Comparison of ENCODE assay signal across 10 cellular contexts in genomic region chr12:106582661-106583577, GRCh38. TPM values are rescaled to one million over a fixed set of nuclear protein-coding genes. Genes with fewer than 3 reads are reported as not detected.
DNase-seq lines count a peak whose midpoint lies in the region; ATAC-seq, FAIRE-seq and TF ChIP-seq lines count a peak whose summit lies in the region.
"Had no signal": no experiment of that assay in that cellular context is flagged by ENCODE, and none has a peak within 500 bp of the region (broad histone marks: within the 10 kb centered on the region; RNA-seq: fewer than 3 reads in every experiment).

TSS of gene RFX4 (plus strand) at chr12:106583004. CDS start at chr12:106583321, 317 bp downstream.

- no peak for FAIRE-seq in GM12892 (lab: Jason Lieb, UNC)

- intact Hi-C loops in activated T-helper 1 cell treated with anti-CD3 and anti-CD28 coated beads, Interleukin-12 subunit alpha, Interleukin-12 subunit beta, Interleukin-2, Interleukin-4 antibody, amounts not matched to agents 30 ng/mL and 10 ng/mL and 1 ng/mL, durations not matched to agents 14 hours and 24 hours and 36 hours (cut with micrococcal nuclease): loop anchor here (5.0 to 10.0 kb wide), 4 partner anchors 262 to 1262 kb away; partner anchors contain the start of gene ASCL4

- ATAC-seq in stimulated activated naive B cell treated with anti-CD40 and anti-IgM and Interleukin-4, amounts not matched to agents 10 μg/mL and 1 μg/mL and 100 μg/mL, for 72 hours (replicated peaks): no peak

- H3K9me3 Mint-ChIP-seq in T-helper 2 cell treated with Interferon-gamma antibody and Interleukin-4, amounts not matched to agents 5 μg/mL and 100 μg/mL, for 36 hours: no peaks in the 10 kb centered on the region
- H3K9me3 Mint-ChIP-seq in activated T-helper 1 cell treated with anti-CD3 and anti-CD28 coated beads, Interleukin-12 subunit alpha, Interleukin-12 subunit beta, Interleukin-2, Interleukin-4 antibody, amounts not matched to agents 30 ng/mL and 10 ng/mL and 1 ng/mL, durations not matched to agents 14 hours and 24 hours and 36 hours: no peaks in the 10 kb centered on the region
- no peaks in the 10 kb centered on the region for H3K9me3 Mint-ChIP-seq in stimulated activated naive B cell treated with anti-CD40 and anti-IgM and Interleukin-4, amounts not matched to agents 10 μg/mL and 1 μg/mL and 100 μg/mL, for 72 hours

- peaks cover 88% of the 10 kb centered on the region for H3K27me3 Mint-ChIP-seq in T-helper 2 cell treated with Interferon-gamma antibody and Interleukin-4, amounts not matched to agents 5 μg/mL and 100 μg/mL, for 36 hours (ENCODE audit: low read depth)
- H3K27me3 Mint-ChIP-seq in activated T-helper 1 cell treated with anti-CD3 and anti-CD28 coated beads, Interleukin-12 subunit alpha, Interleukin-12 subunit beta, Interleukin-2, Interleukin-4 antibody, amounts not matched to agents 30 ng/mL and 10 ng/mL and 1 ng/mL, durations not matched to agents 14 hours and 24 hours and 36 hours (ENCODE audit: insufficient read depth): peaks cover 73% of the 10 kb centered on the region
- peaks cover 79 to 95% of the 10 kb centered on the region in 2 donors for H3K27me3 Mint-ChIP-seq in stimulated activated naive B cell treated with anti-CD40 and anti-IgM and Interleukin-4, amounts not matched to agents 10 μg/mL and 1 μg/mL and 100 μg/mL, for 72 hours

- H3K36me3 Mint-ChIP-seq in T-helper 2 cell treated with Interferon-gamma antibody and Interleukin-4, amounts not matched to agents 5 μg/mL and 100 μg/mL, for 36 hours (ENCODE audit: low read depth): no peaks in the 10 kb centered on the region
- no peaks in the 10 kb centered on the region for H3K36me3 Mint-ChIP-seq in activated T-helper 1 cell treated with anti-CD3 and anti-CD28 coated beads, Interleukin-12 subunit alpha, Interleukin-12 subunit beta, Interleukin-2, Interleukin-4 antibody, amounts not matched to agents 30 ng/mL and 10 ng/mL and 1 ng/mL, durations not matched to agents 14 hours and 24 hours and 36 hours (ENCODE audit: low read depth)
- no peaks in the 10 kb centered on the region for H3K36me3 Mint-ChIP-seq in stimulated activated naive B cell treated with anti-CD40 and anti-IgM and Interleukin-4, amounts not matched to agents 10 μg/mL and 1 μg/mL and 100 μg/mL, for 72 hours

- no peaks in the 10 kb centered on the region for H3K9me3 ChIP-seq in iPS-18c (ENCODE audit: control insufficient read depth, insufficient read depth, low read length)

- no peak for TF ChIP-seq POLR2A in GM12892 (IDR thresholded peaks at IDR 0.05; ENCODE audit: low read depth, low read length)

- no peak within 1 kb of the TSS for H3K27ac Mint-ChIP-seq in T-helper 2 cell treated with Interferon-gamma antibody and Interleukin-4, amounts not matched to agents 5 μg/mL and 100 μg/mL, for 36 hours
- peak within 1 kb of the TSS; percentile 11 for H3K27ac Mint-ChIP-seq in activated T-helper 1 cell treated with anti-CD3 and anti-CD28 coated beads, Interleukin-12 subunit alpha, Interleukin-12 subunit beta, Interleukin-2, Interleukin-4 antibody, amounts not matched to agents 30 ng/mL and 10 ng/mL and 1 ng/mL, durations not matched to agents 14 hours and 24 hours and 36 hours
- peak within 1 kb of the TSS; percentile 57 for H3K27ac Mint-ChIP-seq in stimulated activated naive B cell treated with anti-CD40 and anti-IgM and Interleukin-4, amounts not matched to agents 10 μg/mL and 1 μg/mL and 100 μg/mL, for 72 hours

- H3K4me3 Mint-ChIP-seq in T-helper 2 cell treated with Interferon-gamma antibody and Interleukin-4, amounts not matched to agents 5 μg/mL and 100 μg/mL, for 36 hours: peak within 1 kb of the TSS; percentile 56
- peak within 1 kb of the TSS; percentile 57 for H3K4me3 Mint-ChIP-seq in activated T-helper 1 cell treated with anti-CD3 and anti-CD28 coated beads, Interleukin-12 subunit alpha, Interleukin-12 subunit beta, Interleukin-2, Interleukin-4 antibody, amounts not matched to agents 30 ng/mL and 10 ng/mL and 1 ng/mL, durations not matched to agents 14 hours and 24 hours and 36 hours
- H3K4me3 Mint-ChIP-seq in stimulated activated naive B cell treated with anti-CD40 and anti-IgM and Interleukin-4, amounts not matched to agents 10 μg/mL and 1 μg/mL and 100 μg/mL, for 72 hours: peak within 1 kb of the TSS; percentile 23 to 42

- H3K4me1 Mint-ChIP-seq in T-helper 2 cell treated with Interferon-gamma antibody and Interleukin-4, amounts not matched to agents 5 μg/mL and 100 μg/mL, for 36 hours (ENCODE audit: low read depth): peaks cover 12% of the 10 kb centered on the region
- H3K4me1 Mint-ChIP-seq in activated T-helper 1 cell treated with anti-CD3 and anti-CD28 coated beads, Interleukin-12 subunit alpha, Interleukin-12 subunit beta, Interleukin-2, Interleukin-4 antibody, amounts not matched to agents 30 ng/mL and 10 ng/mL and 1 ng/mL, durations not matched to agents 14 hours and 24 hours and 36 hours (ENCODE audit: low read depth): peaks cover 8% of the 10 kb centered on the region
- H3K4me1 Mint-ChIP-seq in stimulated activated naive B cell treated with anti-CD40 and anti-IgM and Interleukin-4, amounts not matched to agents 10 μg/mL and 1 μg/mL and 100 μg/mL, for 72 hours: peaks cover 15 to 36% of the 10 kb centered on the region in 2 donors

- H3K4me3 ChIP-seq in iPS-18c (ENCODE audit: insufficient read depth, low read depth, low read length): peak within 1 kb of the TSS; percentile 69

- no peak for DNase-seq in T-helper 2 cell treated with Interferon-gamma antibody and Interleukin-4, amounts not matched to agents 5 μg/mL and 100 μg/mL, for 36 hours (ENCODE audit: low spot score)
- DNase-seq in T-helper 2 cell: no peak
- DNase-seq in activated T-helper 1 cell treated with anti-CD3 and anti-CD28 coated beads, Interleukin-12 subunit alpha, Interleukin-12 subunit beta, Interleukin-2, Interleukin-4 antibody, amounts not matched to agents 30 ng/mL and 10 ng/mL and 1 ng/mL, durations not matched to agents 14 hours and 24 hours and 36 hours (ENCODE audit: low spot score): no peak
- DNase-seq in stimulated activated naive B cell treated with anti-CD40 and anti-IgM and Interleukin-4, amounts not matched to agents 10 μg/mL and 1 μg/mL and 100 μg/mL, for 72 hours: no peak
- no peak for DNase-seq in stimulated activated CD8-positive, alpha-beta memory T cell treated with anti-CD3 and anti-CD28 coated beads, Interleukin-4, amount 100 ng/mL, for 48 hours
- DNase-seq in GM12892 (ENCODE audit: insufficient read length): no peak
- DNase-seq in HuH-7.5 (ENCODE audit: low spot score): no peak
- DNase-seq: effector CD8-positive, alpha-beta T cell had no signal

RNA-seq across cellular contexts. Expression of gene RFX4, which starts in this region (rescaled TPM):
- total RNA-seq in activated T-helper 1 cell treated with anti-CD3 and anti-CD28 coated beads, Interleukin-12 subunit alpha, Interleukin-12 subunit beta, Interleukin-2, Interleukin-4 antibody, amounts not matched to agents 30 ng/mL and 10 ng/mL and 1 ng/mL, durations not matched to agents 14 hours and 24 hours and 36 hours: not detected in 2 replicates
- 0.11 TPM for polyA plus RNA-seq in GM12892 (2012; ENCODE audit: missing spikeins)
- total RNA-seq: LHCN-M2 had no signal
